Comparison of ENCODE assay signal across 28 cellular contexts in genomic region chr9:71968541-71969090, GRCh38.
"Had no signal": no experiment of that assay in that cellular context is flagged by ENCODE, and none has a peak within 500 bp of the region (broad histone marks: within the 10 kb centered on the region; RNA-seq: fewer than 3 reads in every experiment).

No MANE protein-coding gene starts in this region.

- H3K27me3 ChIP-seq: esophagus muscularis mucosa, foreskin keratinocyte, gastroesophageal sphincter, heart left ventricle, right atrium auricular region, sigmoid colon, tibial nerve, upper lobe of left lung had no signal

- H3K27ac ChIP-seq: esophagus muscularis mucosa, foreskin keratinocyte, gastroesophageal sphincter, heart left ventricle, prostate gland, right atrium auricular region, sigmoid colon, thoracic aorta, tibial nerve, upper lobe of left lung had no signal

- H3K27me3 Mint-ChIP-seq: dendritic cell treated with granulocyte-macrophage colony-stimulating factor and Interleukin-4, amounts not matched to agents 40 ng/mL and 50 ng/mL, for 4 days; memory B cell; naive thymus-derived CD4-positive, alpha-beta T cell; stimulated activated memory B cell treated with anti-CD40 and anti-IgM and Interleukin-4, amounts not matched to agents 10 μg/mL and 1 μg/mL and 100 μg/mL, for 72 hours; stimulated activated naive CD8-positive, alpha-beta T cell treated with anti-CD3 and anti-CD28 coated beads, Interleukin-15, Interleukin-2, amounts not matched to agents 100 ng/mL and 50 ng/mL, for 24 hours had no signal

- FAIRE-seq: colon, endothelial cell of umbilical vein, urothelium cell line had no signal

- H3K4me1 Mint-ChIP-seq: nephron; stimulated activated memory B cell treated with anti-CD40 and anti-IgM and Interleukin-4, amounts not matched to agents 10 μg/mL and 1 μg/mL and 100 μg/mL, for 72 hours had no signal

- H3K4me3 ChIP-seq: esophagus muscularis mucosa, gastroesophageal sphincter, heart left ventricle, lung, mucosa of descending colon, prostate gland, right atrium auricular region, sigmoid colon, thoracic aorta, tibial nerve, upper lobe of left lung had no signal

- H3K4me3 Mint-ChIP-seq: dendritic cell treated with granulocyte-macrophage colony-stimulating factor and Interleukin-4, amounts not matched to agents 40 ng/mL and 50 ng/mL, for 4 days; memory B cell; naive thymus-derived CD4-positive, alpha-beta T cell; nephron; stimulated activated memory B cell treated with anti-CD40 and anti-IgM and Interleukin-4, amounts not matched to agents 10 μg/mL and 1 μg/mL and 100 μg/mL, for 72 hours; stimulated activated naive CD8-positive, alpha-beta T cell treated with anti-CD3 and anti-CD28 coated beads, Interleukin-15, Interleukin-2, amounts not matched to agents 100 ng/mL and 50 ng/mL, for 24 hours had no signal

- H3K27ac Mint-ChIP-seq: dendritic cell treated with granulocyte-macrophage colony-stimulating factor and Interleukin-4, amounts not matched to agents 40 ng/mL and 50 ng/mL, for 4 days; memory B cell; naive thymus-derived CD4-positive, alpha-beta T cell; nephron; stimulated activated memory B cell treated with anti-CD40 and anti-IgM and Interleukin-4, amounts not matched to agents 10 μg/mL and 1 μg/mL and 100 μg/mL, for 72 hours; stimulated activated naive CD8-positive, alpha-beta T cell treated with anti-CD3 and anti-CD28 coated beads, Interleukin-15, Interleukin-2, amounts not matched to agents 100 ng/mL and 50 ng/mL, for 24 hours had no signal

- DNase-seq: effector CD8-positive, alpha-beta T cell; foreskin keratinocyte; heart left ventricle; hippocampal formation; kidney; mucosa of descending colon; naive thymus-derived CD4-positive, alpha-beta T cell; nucleus accumbens; sigmoid colon; stimulated activated CD4-positive, alpha-beta T cell treated with anti-CD3 and anti-CD28 coated beads, Interleukin-2, amount 100 ng/mL, for 24 hours; stimulated activated CD4-positive, alpha-beta T cell treated with anti-CD3 and anti-CD28 coated beads, Interleukin-4, amount 100 ng/mL, for 4 hours; upper lobe of left lung had no signal

- H3K4me1 ChIP-seq: esophagus muscularis mucosa, foreskin keratinocyte, gastroesophageal sphincter, heart left ventricle, prostate gland, right atrium auricular region, sigmoid colon, tibial nerve, upper lobe of left lung had no signal

- H3K36me3 ChIP-seq: prostate gland, thoracic aorta had no signal

- ATAC-seq: foreskin keratinocyte; gastroesophageal sphincter; heart left ventricle; left lobe of liver; mucosa of descending colon; naive thymus-derived CD4-positive, alpha-beta T cell; stimulated activated memory B cell treated with anti-CD40 and anti-IgM and Interleukin-4, amounts not matched to agents 10 μg/mL and 1 μg/mL and 100 μg/mL, for 72 hours had no signal

- H3K9me3 ChIP-seq: prostate gland had no signal
